18 cellular contexts compared by ENCODE assay signal in genomic region chr1:53633073-53633704, GRCh38.
"Had no signal": no experiment of that assay in that cellular context is flagged by ENCODE, and none has a peak within 500 bp of the region (broad histone marks: within the 10 kb centered on the region; RNA-seq: fewer than 3 reads in every experiment).

No MANE protein-coding gene starts in this region.

- H3K9me3 ChIP-seq: left lung, prostate gland, thyroid gland had no signal

- H3K36me3 ChIP-seq: left lung, neural progenitor cell, prostate gland, thyroid gland had no signal

- H3K27ac ChIP-seq: hepatocyte, left lung, neural progenitor cell, prostate gland, thyroid gland, VCaP had no signal

- H3K4me3 ChIP-seq: hepatocyte, left lung, lung, neural progenitor cell, prostate gland, thyroid gland had no signal

- DNase-seq: activated effector memory CD4-positive, alpha-beta T cell treated with anti-CD3 and anti-CD28 coated beads, Interleukin-2, amount 50 U/mL, for 16 hours; activated naive CD4-positive, alpha-beta T cell treated with anti-CD3 and anti-CD28 coated beads, Interleukin-2, amount 10 ng/mL, durations not matched to agents 7 days and 5 days; activated T-cell treated with anti-CD3 and anti-CD28 coated beads for 4 hours; effector memory CD8-positive, alpha-beta T cell; glutamatergic neuron; immature natural killer cell; left lung; naive thymus-derived CD8-positive, alpha-beta T cell; stimulated activated CD4-positive, alpha-beta T cell treated with anti-CD3 and anti-CD28 coated beads, Interleukin-4, amount 100 ng/mL, for 24 hours; stimulated activated naive CD4-positive, alpha-beta T cell treated with Interleukin-2 at 50 U/mL for 16 hours; thyroid gland had no signal

- ATAC-seq: effector memory CD8-positive, alpha-beta T cell; esophagus mucosa; left lung; naive thymus-derived CD8-positive, alpha-beta T cell; SK-N-SH treated with all-trans-retinoic acid at 6 μM for 48 hours had no signal

- H3K9ac ChIP-seq: neural progenitor cell had no signal

- H3K4me1 ChIP-seq: left lung, neural progenitor cell, prostate gland, thyroid gland had no signal

- H3K27me3 ChIP-seq: hepatocyte, neural progenitor cell, thyroid gland had no signal
